8 cellular contexts compared by ENCODE assay signal in the genomic region with DNA sequence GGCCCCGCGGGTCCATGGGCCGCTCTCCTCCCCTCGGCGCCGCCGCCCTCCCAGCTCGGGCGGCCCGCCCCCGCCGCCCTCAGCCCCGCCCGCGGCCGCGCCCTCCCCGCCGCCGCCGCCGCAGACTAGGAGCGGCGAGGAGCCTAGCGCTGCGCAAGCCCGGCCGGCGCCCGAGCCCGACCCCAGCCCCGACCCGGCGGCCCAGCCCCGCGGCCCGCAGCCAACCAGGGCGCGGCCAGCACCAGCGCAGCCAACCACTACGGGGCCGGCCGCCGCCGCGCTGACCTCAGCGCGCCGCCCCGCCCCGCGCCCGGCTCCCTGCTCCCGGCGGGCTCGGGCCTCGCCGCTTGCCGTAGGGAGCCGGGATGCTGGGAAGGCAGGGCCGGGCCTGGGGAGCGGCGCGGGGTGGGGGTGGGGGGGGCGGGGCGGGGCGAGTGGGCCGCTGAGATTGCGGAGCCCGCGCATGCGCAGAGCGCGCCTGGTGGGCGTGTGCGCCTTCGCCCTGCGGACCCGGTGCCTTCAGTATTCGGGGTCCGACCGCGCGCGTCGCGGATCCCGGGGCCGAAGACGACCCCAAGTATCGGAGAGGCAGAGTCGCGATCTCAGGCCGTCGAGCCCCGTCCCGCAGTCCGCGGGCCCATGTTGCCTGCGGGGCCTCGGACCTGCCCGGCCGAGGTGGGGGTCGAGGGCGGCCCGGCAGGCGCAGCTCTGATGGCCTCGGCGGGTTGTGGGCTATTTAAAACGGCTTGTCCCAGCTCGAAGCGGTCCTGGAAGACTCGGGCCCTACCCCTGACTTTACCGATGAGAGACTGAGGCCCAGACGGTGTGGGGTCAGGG. TPM values are rescaled to one million over a fixed set of nuclear protein-coding genes. Genes with fewer than 3 reads are reported as not detected.
A peak's percentile ranks its signal among the peaks of the same experiment; 100 is the strongest.
DNase-seq lines count a peak whose midpoint lies in the region; ATAC-seq and TF ChIP-seq lines count a peak whose summit lies in the region.

A gene with protein sequence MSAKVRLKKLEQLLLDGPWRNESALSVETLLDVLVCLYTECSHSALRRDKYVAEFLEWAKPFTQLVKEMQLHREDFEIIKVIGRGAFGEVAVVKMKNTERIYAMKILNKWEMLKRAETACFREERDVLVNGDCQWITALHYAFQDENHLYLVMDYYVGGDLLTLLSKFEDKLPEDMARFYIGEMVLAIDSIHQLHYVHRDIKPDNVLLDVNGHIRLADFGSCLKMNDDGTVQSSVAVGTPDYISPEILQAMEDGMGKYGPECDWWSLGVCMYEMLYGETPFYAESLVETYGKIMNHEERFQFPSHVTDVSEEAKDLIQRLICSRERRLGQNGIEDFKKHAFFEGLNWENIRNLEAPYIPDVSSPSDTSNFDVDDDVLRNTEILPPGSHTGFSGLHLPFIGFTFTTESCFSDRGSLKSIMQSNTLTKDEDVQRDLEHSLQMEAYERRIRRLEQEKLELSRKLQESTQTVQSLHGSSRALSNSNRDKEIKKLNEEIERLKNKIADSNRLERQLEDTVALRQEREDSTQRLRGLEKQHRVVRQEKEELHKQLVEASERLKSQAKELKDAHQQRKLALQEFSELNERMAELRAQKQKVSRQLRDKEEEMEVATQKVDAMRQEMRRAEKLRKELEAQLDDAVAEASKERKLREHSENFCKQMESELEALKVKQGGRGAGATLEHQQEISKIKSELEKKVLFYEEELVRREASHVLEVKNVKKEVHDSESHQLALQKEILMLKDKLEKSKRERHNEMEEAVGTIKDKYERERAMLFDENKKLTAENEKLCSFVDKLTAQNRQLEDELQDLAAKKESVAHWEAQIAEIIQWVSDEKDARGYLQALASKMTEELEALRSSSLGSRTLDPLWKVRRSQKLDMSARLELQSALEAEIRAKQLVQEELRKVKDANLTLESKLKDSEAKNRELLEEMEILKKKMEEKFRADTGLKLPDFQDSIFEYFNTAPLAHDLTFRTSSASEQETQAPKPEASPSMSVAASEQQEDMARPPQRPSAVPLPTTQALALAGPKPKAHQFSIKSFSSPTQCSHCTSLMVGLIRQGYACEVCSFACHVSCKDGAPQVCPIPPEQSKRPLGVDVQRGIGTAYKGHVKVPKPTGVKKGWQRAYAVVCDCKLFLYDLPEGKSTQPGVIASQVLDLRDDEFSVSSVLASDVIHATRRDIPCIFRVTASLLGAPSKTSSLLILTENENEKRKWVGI (N-terminal part only) (minus strand): TSS at position 178 of the 837 bp plus-strand sequence. CDS start 376 bp downstream, outside the sequence.

- peak within 1 kb of the TSS; percentile 52 to 83 (median 64) for H3K4me3 Mint-ChIP-seq in CD8-positive, alpha-beta memory T cell
- H3K4me3 Mint-ChIP-seq in naive B cell: peak within 1 kb of the TSS; percentile 79 to 94 (median 83)
- H3K4me3 Mint-ChIP-seq in stimulated activated naive CD8-positive, alpha-beta T cell treated with anti-CD3 and anti-CD28 coated beads, Interleukin-15, amount 100 ng/mL, for 72 hours: peak within 1 kb of the TSS; percentile 80 to 84

- H3K4me2 ChIP-seq in PC-9: peak within 1 kb of the TSS; percentile 98

- peak in 4 of 5 donors; percentile 40 to 59 (median 46) for DNase-seq in CD8-positive, alpha-beta memory T cell
- peak; percentile 71 for DNase-seq in HT1080 (ENCODE audit: low read depth)
- peak; percentile 82 to 100 for DNase-seq in PC-9
- peak; percentile 53 for DNase-seq in activated effector memory CD4-positive, alpha-beta T cell treated with Interleukin-2 at 50 U/mL for 16 hours
- peak; percentile 81 for DNase-seq in fibroblast of peridontal ligament (ENCODE audit: extremely low read depth)
- DNase-seq in naive B cell: peak; percentile 79
- DNase-seq in stimulated activated naive CD8-positive, alpha-beta T cell treated with anti-CD3 and anti-CD28 coated beads, Interleukin-15, amount 100 ng/mL, for 72 hours: peak; percentile 28 to 56

- H3K36me3 ChIP-seq in CD8-positive, alpha-beta memory T cell (ENCODE audit: insufficient read depth, low read length): no peaks in the 10 kb centered on the region
- peaks cover 16% of the 10 kb centered on the region; the same call in 1 of the 2 replicates for H3K36me3 ChIP-seq in PC-9 (ENCODE audit: low read depth)

- H3F3A ChIP-seq in PC-9 (ENCODE audit: insufficient read depth, low read depth): peaks cover 40% of the 10 kb centered on the region

- H3K9me2 ChIP-seq in PC-9 (ENCODE audit: insufficient read depth): no peaks in the 10 kb centered on the region

- peaks cover 28 to 50% of the 10 kb centered on the region in 2 donors for H3K27me3 Mint-ChIP-seq in CD8-positive, alpha-beta memory T cell
- peaks cover 0 to 9% (median 0%) of the 10 kb centered on the region in 3 donors for H3K27me3 Mint-ChIP-seq in naive B cell
- H3K27me3 Mint-ChIP-seq in stimulated activated naive CD8-positive, alpha-beta T cell treated with anti-CD3 and anti-CD28 coated beads, Interleukin-15, amount 100 ng/mL, for 72 hours: peaks cover 45% of the 10 kb centered on the region

- H3K4me3 ChIP-seq in CD8-positive, alpha-beta memory T cell (ENCODE audit: low read length): peak within 1 kb of the TSS; percentile 26
- H3K4me3 ChIP-seq in PC-9: peak within 1 kb of the TSS; percentile 96

- H3K79me2 ChIP-seq in PC-9 (ENCODE audit: low read depth): peaks cover 78% of the 10 kb centered on the region

- peak within 1 kb of the TSS; percentile 99 for H2AFZ ChIP-seq in PC-9

- H3K27ac ChIP-seq in CD8-positive, alpha-beta memory T cell (ENCODE audit: low read depth, low read length): no peak within 1 kb of the TSS
- peak within 1 kb of the TSS; percentile 48 for H3K27ac ChIP-seq in PC-9

- POLR2A ChIA-PET in CD8-positive, alpha-beta memory T cell (lab: Charles Lee): no interaction called here
- POLR2A ChIA-PET in PC-9 (lab: Charles Lee; ENCODE audit: unreplicated experiment): interaction anchor here (0.5 to 0.6 kb wide), 2 partner anchors 399 to 533 kb away, joined by 3 read pairs; no protein-coding TSS in a partner anchor

- peaks cover 7% of the 10 kb centered on the region for H3K4me1 ChIP-seq in CD8-positive, alpha-beta memory T cell (ENCODE audit: insufficient read depth, low read length)
- H3K4me1 ChIP-seq in PC-9 (replicated peaks; ENCODE audit: insufficient read depth): peaks cover 44% of the 10 kb centered on the region

- intact Hi-C loops in PC-9 (cut with micrococcal nuclease; ENCODE audit: unreplicated experiment): loop anchor here (1.0 to 2.0 kb wide), 4 partner anchors 10 to 64 kb away; no protein-coding TSS in a partner anchor

- peak; percentile 69 for ATAC-seq in GM21367 (IDR thresholded peaks at IDR 0.05; ENCODE audit: unreplicated experiment)
- ATAC-seq in naive B cell (ENCODE audit: low read depth in 2 of 2): peak; percentile 82 to 84
- ATAC-seq in stimulated activated naive CD8-positive, alpha-beta T cell treated with anti-CD3 and anti-CD28 coated beads, Interleukin-15, amount 100 ng/mL, for 72 hours: peak; percentile 88

- H3K36me3 Mint-ChIP-seq in CD8-positive, alpha-beta memory T cell: no peaks in the 10 kb centered on the region
- no peaks in the 10 kb centered on the region for H3K36me3 Mint-ChIP-seq in naive B cell

- H4K20me1 ChIP-seq in PC-9 (ENCODE audit: insufficient read depth): peaks cover 31% of the 10 kb centered on the region

- BruUV-seq in PC-9 (replicated peaks; lab: Mats Ljungman, UMichigan): TSS peak; percentile 52

- no peak within 1 kb of the TSS for H3K27ac Mint-ChIP-seq in CD8-positive, alpha-beta memory T cell
- H3K27ac Mint-ChIP-seq in naive B cell: peak within 1 kb of the TSS in 5 of 6 donors; percentile 49 to 86 (median 70)
- no peak within 1 kb of the TSS for H3K27ac Mint-ChIP-seq in stimulated activated naive CD8-positive, alpha-beta T cell treated with anti-CD3 and anti-CD28 coated beads, Interleukin-15, amount 100 ng/mL, for 72 hours

- H3K9me3 ChIP-seq in CD8-positive, alpha-beta memory T cell (ENCODE audit: low read length): no peaks in the 10 kb centered on the region
- no peaks in the 10 kb centered on the region for H3K9me3 ChIP-seq in PC-9 (ENCODE audit: insufficient read depth, low read depth)

- TF ChIP-seq CTCF in PC-9 (conservative IDR thresholded peaks at IDR 0.05): no peak

- H3K27me3 ChIP-seq in CD8-positive, alpha-beta memory T cell (ENCODE audit: insufficient read depth, low read length, poor library complexity, severe bottlenecking): no peaks in the 10 kb centered on the region
- no peaks in the 10 kb centered on the region for H3K27me3 ChIP-seq in PC-9 (ENCODE audit: insufficient read depth, low read depth)

- H3K4me1 Mint-ChIP-seq in CD8-positive, alpha-beta memory T cell: peaks cover 5 to 16% (median 12%) of the 10 kb centered on the region in 3 donors
- H3K4me1 Mint-ChIP-seq in naive B cell: peaks cover 11 to 28% (median 27%) of the 10 kb centered on the region in 3 donors
- H3K4me1 Mint-ChIP-seq in stimulated activated naive CD8-positive, alpha-beta T cell treated with anti-CD3 and anti-CD28 coated beads, Interleukin-15, amount 100 ng/mL, for 72 hours: peaks cover 16% of the 10 kb centered on the region

- H3K9me3 Mint-ChIP-seq in CD8-positive, alpha-beta memory T cell: no peaks in the 10 kb centered on the region
- no peaks in the 10 kb centered on the region for H3K9me3 Mint-ChIP-seq in naive B cell
- H3K9me3 Mint-ChIP-seq in stimulated activated naive CD8-positive, alpha-beta T cell treated with anti-CD3 and anti-CD28 coated beads, Interleukin-15, amount 100 ng/mL, for 72 hours: no peaks in the 10 kb centered on the region

- CTCF ChIA-PET in CD8-positive, alpha-beta memory T cell (lab: Charles Lee): no interaction called here
- CTCF ChIA-PET in PC-9 (lab: Charles Lee): interaction anchor here (0.6 to 1.0 kb wide), 2 partner anchors 64 to 103 kb away, joined by 3 read pairs; no protein-coding TSS in a partner anchor

RNA-seq across cellular contexts. Expression of the gene that starts here (rescaled TPM):
- total RNA-seq in CD8-positive, alpha-beta memory T cell: 1 to 10 TPM; 1.6 to 2.9 TPM
- polyA plus RNA-seq in CD8-positive, alpha-beta memory T cell: 0.32 TPM
- 42.1 and 54.3 TPM in 2 replicates for total RNA-seq in HT1080 (2014; rRNA removed; shearing (Covaris generic))
- 53.6 and 62.3 TPM in 2 replicates for polyA plus RNA-seq in HT1080 (2015; cell fraction: cytosol; rRNA removed)
- 121 and 123 TPM in 2 replicates for polyA plus RNA-seq in HT1080 (2015; cell fraction: nucleus; rRNA removed)
- 203 and 209 TPM in 2 replicates for total RNA-seq in PC-9 (2021)
- polyA plus RNA-seq in naive B cell (ENCODE audit: low read depth in 6 of 6): 1 to 10 TPM in 2 of 6 donors, under 1 TPM in 3, not detected in 1; 0.81 to 2.7 (median 0.97) TPM

Comparison
In these comparisons a context has a peak if more than half of its experiments do, and no peak if none do; other contexts are left out.
1. RNA of the gene that starts here (total RNA-seq): 203 to 209 TPM in PC-9 and 42.1 to 54.3 TPM in HT1080; 1.6 to 2.9 TPM in CD8-positive, alpha-beta memory T cell; every median in the first group is over 10 times any median in the second.
2. H3K27ac Mint-ChIP-seq: peak in naive B cell (5 of 6); none in CD8-positive, alpha-beta memory T cell (0 of 8) and stimulated activated naive CD8-positive, alpha-beta T cell treated with anti-CD3 and anti-CD28 coated beads, Interleukin-15, amount 100 ng/mL, for 72 hours (0 of 2).
3. Peak in every context shown above with its lines, with median percentiles within 50 percentile points of each other: DNase-seq, H3K4me3 Mint-ChIP-seq and ATAC-seq.